9 cellular contexts compared by ENCODE assay signal in genomic region chr19:19554074-19555023, GRCh38. TPM values are rescaled to one million over a fixed set of nuclear protein-coding genes. Genes with fewer than 3 reads are reported as not detected.
DNase-seq lines count a peak whose midpoint lies in the region; ATAC-seq and TF ChIP-seq lines count a peak whose summit lies in the region.
"Had no signal": no experiment of that assay in that cellular context is flagged by ENCODE, and none has a peak within 500 bp of the region (broad histone marks: within the 10 kb centered on the region; RNA-seq: fewer than 3 reads in every experiment).

No MANE protein-coding gene starts in this region.

- no peaks in the 10 kb centered on the region for H3K36me3 Mint-ChIP-seq in activated naive CD8-positive, alpha-beta T cell treated with anti-CD3 and anti-CD28 coated beads, Interleukin-2, amount 50 U/mL, for 24 hours (ENCODE audit: low read depth)

- H3F3A ChIP-seq in SU-DHL-6 (ENCODE audit: insufficient read depth) = no peaks in the 10 kb centered on the region

- TF ChIP-seq CTCF in SU-DHL-6 (IDR thresholded peaks at IDR 0.05; ENCODE audit: insufficient read depth, low read length, poor library complexity, severe bottlenecking) = peak; percentile 79

- no peak overlapping the region for H3K9ac ChIP-seq in SU-DHL-6 (ENCODE audit: low read length)

- no peaks in the 10 kb centered on the region for H3K9me3 ChIP-seq in SU-DHL-6 (ENCODE audit: insufficient read depth, low read length)

- no peaks in the 10 kb centered on the region for H3K4me1 Mint-ChIP-seq in activated naive CD8-positive, alpha-beta T cell treated with anti-CD3 and anti-CD28 coated beads, Interleukin-2, amount 50 U/mL, for 24 hours

- no peak overlapping the region for H3K4me3 ChIP-seq in SU-DHL-6 (ENCODE audit: insufficient read depth, low read length, poor library complexity, severe bottlenecking)

- no peaks in the 10 kb centered on the region for H3K36me3 ChIP-seq in SU-DHL-6 (ENCODE audit: low read length)

- no peaks in the 10 kb centered on the region for H3K27me3 Mint-ChIP-seq in activated naive CD8-positive, alpha-beta T cell treated with anti-CD3 and anti-CD28 coated beads, Interleukin-2, amount 50 U/mL, for 24 hours

- H3K79me2 ChIP-seq in SU-DHL-6 (ENCODE audit: insufficient read depth, low read length) = no peaks in the 10 kb centered on the region

- DNase-seq in activated gamma-delta T cell treated with Interleukin-2 at 50 U/mL for 16 hours (peak; percentile 58), activated gamma-delta T cell (lab: John Stamatoyannopoulos, UW) (no peak), iPS-NIHi11 (ENCODE audit: low spot score) (peak; percentile 88), mucosa of gallbladder (ENCODE audit: low spot score) (no peak)
- peak; percentile 78 for DNase-seq in activated naive CD8-positive, alpha-beta T cell treated with anti-CD3 and anti-CD28 coated beads, Interleukin-2, amount 50 U/mL, for 24 hours
- peak; percentile 70 for DNase-seq in stimulated activated CD4-positive, alpha-beta T cell treated with anti-CD3 and anti-CD28 coated beads, Interleukin-4, amount 100 ng/mL, for 24 hours

- H4K20me1 ChIP-seq in SU-DHL-6 (ENCODE audit: low read depth, low read length) = no peaks in the 10 kb centered on the region

- no peak overlapping the region for H3K4me3 Mint-ChIP-seq in activated naive CD8-positive, alpha-beta T cell treated with anti-CD3 and anti-CD28 coated beads, Interleukin-2, amount 50 U/mL, for 24 hours
- H3K4me3 Mint-ChIP-seq: dendritic cell treated with granulocyte-macrophage colony-stimulating factor and Interleukin-4, amounts not matched to agents 40 ng/mL and 50 ng/mL, for 4 days had no signal

- H3K9me3 Mint-ChIP-seq in activated naive CD8-positive, alpha-beta T cell treated with anti-CD3 and anti-CD28 coated beads, Interleukin-2, amount 50 U/mL, for 24 hours = no peaks in the 10 kb centered on the region
- H3K9me3 Mint-ChIP-seq: dendritic cell treated with granulocyte-macrophage colony-stimulating factor and Interleukin-4, amounts not matched to agents 40 ng/mL and 50 ng/mL, for 4 days had no signal

- H3K27ac ChIP-seq in SU-DHL-6 (ENCODE audit: low read depth, low read length) = no peak overlapping the region

- no peak overlapping the region for H2AFZ ChIP-seq in SU-DHL-6 (ENCODE audit: low read depth, low read length, severe bottlenecking)

- H3K27ac Mint-ChIP-seq in activated naive CD8-positive, alpha-beta T cell treated with anti-CD3 and anti-CD28 coated beads, Interleukin-2, amount 50 U/mL, for 24 hours = no peak overlapping the region
- H3K27ac Mint-ChIP-seq: dendritic cell treated with granulocyte-macrophage colony-stimulating factor and Interleukin-4, amounts not matched to agents 40 ng/mL and 50 ng/mL, for 4 days had no signal

- no peaks in the 10 kb centered on the region for H3K9me2 ChIP-seq in SU-DHL-6 (replicated peaks; ENCODE audit: insufficient read depth, low read length)

- H3K27me3 ChIP-seq in SU-DHL-6 (ENCODE audit: low read length) = no peaks in the 10 kb centered on the region

- ATAC-seq in activated naive CD8-positive, alpha-beta T cell treated with anti-CD3 and anti-CD28 coated beads, Interleukin-2, amount 50 U/mL, for 24 hours = peak; percentile 70
- no peak for ATAC-seq in GM21737 (IDR thresholded peaks at IDR 0.05; ENCODE audit: unreplicated experiment)

- H3K4me2 ChIP-seq in SU-DHL-6 (ENCODE audit: low read depth, low read length, poor library complexity, severe bottlenecking) = no peak overlapping the region

RNA-seq across cellular contexts. Expression of gene CILP2, which starts 16.3 kb away (rescaled TPM):
- 0.26 TPM for total RNA-seq in mucosa of gallbladder

RNA-seq across cellular contexts. Expression of gene YJEFN3, which starts 25.6 kb away (rescaled TPM):
- total RNA-seq in mucosa of gallbladder = 8.9 TPM

RNA-seq across cellular contexts. Expression of gene NDUFA13, which starts 38.3 kb away (rescaled TPM):
- total RNA-seq in mucosa of gallbladder = 376 TPM

RNA-seq across cellular contexts. Expression of gene TSSK6, which starts 39.0 kb away (rescaled TPM):
- 3.3 TPM for total RNA-seq in mucosa of gallbladder

Comparison
In these comparisons a context has a peak if more than half of its experiments do, and no peak if none do; other contexts are left out.
1. DNase-seq: peak in activated gamma-delta T cell treated with Interleukin-2 at 50 U/mL for 16 hours (single experiment), activated naive CD8-positive, alpha-beta T cell treated with anti-CD3 and anti-CD28 coated beads, Interleukin-2, amount 50 U/mL, for 24 hours (single experiment), iPS-NIHi11 (single experiment) and stimulated activated CD4-positive, alpha-beta T cell treated with anti-CD3 and anti-CD28 coated beads, Interleukin-4, amount 100 ng/mL, for 24 hours (single experiment); none in activated gamma-delta T cell (single experiment) and mucosa of gallbladder (single experiment).